In genomic region chr17:39144414-39144813, GRCh38 we compare ENCODE assay signal across 12 cellular contexts. TPM values are rescaled to one million over a fixed set of nuclear protein-coding genes. Genes with fewer than 3 reads are reported as not detected.
A peak's percentile ranks its signal among the peaks of the same experiment; 100 is the strongest.
DNase-seq lines count a peak whose midpoint lies in the region; TF ChIP-seq lines count a peak whose summit lies in the region.
"Had no signal": no experiment of that assay in that cellular context is flagged by ENCODE, and none has a peak within 500 bp of the region (broad histone marks: within the 10 kb centered on the region; RNA-seq: fewer than 3 reads in every experiment).

No MANE protein-coding gene starts in this region.

- H2AFZ ChIP-seq in mammary epithelial cell (ENCODE audit: low read depth, low read length) (peak overlapping the region; percentile 57), mesenchymal stem cell (ENCODE audit: low read depth, low read length) (no peak overlapping the region), trophoblast cell (ENCODE audit: insufficient read depth, low read length, poor library complexity) (no peak overlapping the region)

- TF ChIP-seq CTCF in mammary epithelial cell (conservative IDR thresholded peaks at IDR 0.05 in 1 of 2, IDR thresholded peaks at IDR 0.05 in 1 of 2; ENCODE audit: extremely low read depth in 1 of 2, insufficient read depth in 1 of 2, low read depth in 1 of 2, low read length in 2 of 2) (no peak), A673 (conservative IDR thresholded peaks at IDR 0.05; ENCODE audit: low read depth, low read length) (no peak)

- no peak overlapping the region for H3K9ac ChIP-seq in mammary epithelial cell (ENCODE audit: insufficient read depth, low read length)
- peak overlapping the region; percentile 81 for H3K9ac ChIP-seq in mesenchymal stem cell (ENCODE audit: low read length)
- no peak overlapping the region for H3K9ac ChIP-seq in trophoblast cell (ENCODE audit: low read length)

- no peak overlapping the region for H3K27ac ChIP-seq in mammary epithelial cell (ENCODE audit: insufficient read depth, low read depth, low read length)
- no peak overlapping the region for H3K27ac ChIP-seq in mesenchymal stem cell (ENCODE audit: low read length, poor library complexity, severe bottlenecking)
- no peak overlapping the region for H3K27ac ChIP-seq in trophoblast cell (ENCODE audit: low read depth, low read length)
- no peak overlapping the region for H3K27ac ChIP-seq in A673 (ENCODE audit: low read depth, low read length, poor library complexity, severe bottlenecking)
- H3K27ac ChIP-seq: C4-2B had no signal

- no peak overlapping the region for H3K4me3 ChIP-seq in mammary epithelial cell (replicated peaks in 1 of 3; ENCODE audit: insufficient read depth in 1 of 3, low read depth in 2 of 3, low read length in 3 of 3)
- no peak overlapping the region for H3K4me3 ChIP-seq in mesenchymal stem cell (ENCODE audit: insufficient read depth in 1 of 2, low read depth in 1 of 2, low read length in 2 of 2)
- no peak overlapping the region for H3K4me3 ChIP-seq in trophoblast cell (ENCODE audit: low read depth, low read length)
- H3K4me3 ChIP-seq in A673 (ENCODE audit: low read depth, low read length, poor library complexity, severe bottlenecking): no peak overlapping the region

- CTCF ChIA-PET in mammary epithelial cell (lab: Charles Lee; ENCODE audit: low non-redundant PET): interaction anchor here (0.5 to 1.0 kb wide), 5 partner anchors 9 to 161 kb away, joined by 3 to 8 read pairs (median 5); partner anchors contain the start of gene RPL19
- CTCF ChIA-PET in A673 (lab: Charles Lee): no interaction called here

- H4K8ac ChIP-seq in mesenchymal stem cell (ENCODE audit: low read length) (no peak overlapping the region), trophoblast cell (ENCODE audit: low read depth, low read length) (no peak overlapping the region)

- H3K79me2 ChIP-seq in mammary epithelial cell (ENCODE audit: insufficient read depth, low read length) (no peaks in the 10 kb centered on the region), trophoblast cell (ENCODE audit: control insufficient read depth, insufficient read depth, low read length, poor library complexity) (no peaks in the 10 kb centered on the region)

- in situ Hi-C loops in mammary epithelial cell (cut with MboI; ENCODE audit: low sequenced_read_pairs in 2 of 2): no loop called here

- intact Hi-C loops in mammary epithelial cell (cut with micrococcal nuclease) (no loop called here), A673 (cut with micrococcal nuclease; ENCODE audit: unreplicated experiment) (no loop called here)

- H2BK5ac ChIP-seq in mesenchymal stem cell (ENCODE audit: low read depth, low read length, poor library complexity, severe bottlenecking): no peak overlapping the region
- no peak overlapping the region for H2BK5ac ChIP-seq in trophoblast cell (ENCODE audit: low read depth, low read length, poor library complexity)

- H3K4me1 ChIP-seq in mammary epithelial cell (ENCODE audit: insufficient read depth, low read length): peaks cover 20% of the 10 kb centered on the region
- peaks cover 7% of the 10 kb centered on the region for H3K4me1 ChIP-seq in mesenchymal stem cell (ENCODE audit: control insufficient read depth, insufficient read depth, low read depth, low read length)
- H3K4me1 ChIP-seq in trophoblast cell (ENCODE audit: control insufficient read depth in 1 of 2, insufficient read depth in 2 of 2, low read length in 2 of 2): peaks cover 2% of the 10 kb centered on the region in 2 experiments
- H3K4me1 ChIP-seq in A673 (ENCODE audit: insufficient read depth, low read length, poor library complexity, severe bottlenecking): no peaks in the 10 kb centered on the region

- 9% methylated on average over 9 of the region's 9 CpGs for WGBS in mammary epithelial cell (ENCODE audit: low coverage, missing lambda C conversion rate)
- WGBS in mesenchymal stem cell: 71% methylated on average over 9 of the region's 9 CpGs
- WGBS in trophoblast cell (ENCODE audit: extremely low coverage, insufficient coverage, insufficient read length): no CpG with 5 or more reads among the region's 9 CpGs

- H3K4ac ChIP-seq in mesenchymal stem cell (ENCODE audit: low read depth in 1 of 2, low read length in 2 of 2) (no peak overlapping the region), trophoblast cell (ENCODE audit: low read depth, low read length) (no peak overlapping the region)

- no peak overlapping the region for H3K23ac ChIP-seq in mesenchymal stem cell (ENCODE audit: low read length in 2 of 2)
- H3K23ac ChIP-seq in trophoblast cell (ENCODE audit: low read length): no peak overlapping the region

- H4K20me1 ChIP-seq in mammary epithelial cell (ENCODE audit: insufficient read depth, low read length): no peaks in the 10 kb centered on the region

- H3K18ac ChIP-seq in mesenchymal stem cell (ENCODE audit: low read depth in 1 of 2, low read length in 2 of 2) (no peak overlapping the region), trophoblast cell (ENCODE audit: low read length) (no peak overlapping the region)

- H3K4me2 ChIP-seq in mammary epithelial cell (ENCODE audit: insufficient read depth, low read depth, low read length): no peak overlapping the region
- H3K4me2 ChIP-seq in mesenchymal stem cell (ENCODE audit: low read length, poor library complexity, severe bottlenecking): no peak overlapping the region
- no peak overlapping the region for H3K4me2 ChIP-seq in trophoblast cell (ENCODE audit: low read length)

- H2BK120ac ChIP-seq in mesenchymal stem cell (ENCODE audit: low read depth, low read length): no peak overlapping the region
- no peak overlapping the region for H2BK120ac ChIP-seq in trophoblast cell (ENCODE audit: insufficient read depth, low read length, poor library complexity)

- H3K36me3 ChIP-seq in mammary epithelial cell (ENCODE audit: insufficient read depth, low read length) (no peaks in the 10 kb centered on the region), mesenchymal stem cell (ENCODE audit: control insufficient read depth in 1 of 2, insufficient read depth in 2 of 2, low read depth in 1 of 2, low read length in 2 of 2) (no peaks in the 10 kb centered on the region), trophoblast cell (ENCODE audit: control insufficient read depth in 1 of 2, insufficient read depth in 2 of 2, low read length in 2 of 2) (no peaks in the 10 kb centered on the region), A673 (ENCODE audit: insufficient read depth, low read length, poor library complexity, severe bottlenecking) (no peaks in the 10 kb centered on the region)

- DNase-seq in AG08395 (ENCODE audit: low spot score) (peak; percentile 62), NCI-H1105 treated with DMSO at 0.1 percent for 48 hours (lab: John Stamatoyannopoulos, UW) (peak; percentile 89), mammary epithelial cell (peak; percentile 89), mesenchymal stem cell (peak; percentile 48), trophoblast cell (no peak), SW 1271 (lab: John Stamatoyannopoulos, UW) (no peak), A673 (ENCODE audit: low spot score) (no peak), foreskin melanocyte (no peak)
- DNase-seq: activated naive CD8-positive, alpha-beta T cell treated with anti-CD3 and anti-CD28 coated beads for 36 hours; naive B cell had no signal

- H3K9me3 ChIP-seq in mammary epithelial cell (replicated peaks; ENCODE audit: insufficient read depth, low read length) (no peaks in the 10 kb centered on the region), mesenchymal stem cell (ENCODE audit: control insufficient read depth, low read length) (no peaks in the 10 kb centered on the region), trophoblast cell (ENCODE audit: insufficient read depth, low read depth, low read length) (no peaks in the 10 kb centered on the region), A673 (ENCODE audit: low read depth, low read length, poor library complexity, severe bottlenecking) (no peaks in the 10 kb centered on the region)

- dilution Hi-C loops in mammary epithelial cell (cut with HindIII; ENCODE audit: low sequenced_read_pairs): no loop called here

- no peak overlapping the region for H4K12ac ChIP-seq in trophoblast cell (ENCODE audit: low read depth, low read length)

- H2AK5ac ChIP-seq in mesenchymal stem cell (ENCODE audit: low read length, severe bottlenecking) (no peak overlapping the region), trophoblast cell (ENCODE audit: low read length) (no peak overlapping the region)

- H2BK12ac ChIP-seq in mesenchymal stem cell (ENCODE audit: low read length in 2 of 2) (no peak overlapping the region), trophoblast cell (ENCODE audit: low read length) (no peak overlapping the region)

- H3K79me1 ChIP-seq in mesenchymal stem cell (replicated peaks; ENCODE audit: low read length, poor library complexity, severe bottlenecking): no peaks in the 10 kb centered on the region
- H3K79me1 ChIP-seq in trophoblast cell (ENCODE audit: low read length): no peaks in the 10 kb centered on the region

- POLR2A ChIA-PET in A673 (lab: Charles Lee; ENCODE audit: low non-redundant PET): no interaction called here

- no peak overlapping the region for H4K91ac ChIP-seq in mesenchymal stem cell (ENCODE audit: low read length)
- no peak overlapping the region for H4K91ac ChIP-seq in trophoblast cell (ENCODE audit: low read depth, low read length)

- H2BK15ac ChIP-seq in mesenchymal stem cell (ENCODE audit: low read depth, poor library complexity, severe bottlenecking): no peak overlapping the region

- H3K14ac ChIP-seq in mesenchymal stem cell (ENCODE audit: low read length in 2 of 2) (no peak overlapping the region), trophoblast cell (ENCODE audit: low read length) (no peak overlapping the region)

- no TSS peak for BruUV-seq in mammary epithelial cell (replicated peaks; lab: Mats Ljungman, UMichigan)
- no TSS peak for BruUV-seq in A673 (replicated peaks; lab: Mats Ljungman, UMichigan)

- no peaks in the 10 kb centered on the region for H3K27me3 ChIP-seq in mammary epithelial cell (ENCODE audit: insufficient read depth, low read length)
- H3K27me3 ChIP-seq in mesenchymal stem cell (ENCODE audit: control insufficient read depth in 1 of 2, insufficient read depth in 1 of 2, low read length in 2 of 2): peaks cover 0 to 10% of the 10 kb centered on the region in 2 experiments
- H3K27me3 ChIP-seq in trophoblast cell (ENCODE audit: insufficient read depth, low read length): peaks cover 4% of the 10 kb centered on the region
- H3K27me3 ChIP-seq in A673 (replicated peaks; ENCODE audit: insufficient read depth, low read depth, low read length, poor library complexity): no peaks in the 10 kb centered on the region

RNA-seq across cellular contexts. Expression of gene PLXDC1, which starts 7.0 kb away (rescaled TPM):
- under 1 TPM in 1 of 2 donors, not detected in 1; 0.33 TPM for total RNA-seq in mammary epithelial cell
- polyA plus RNA-seq in mammary epithelial cell: 0.09 TPM
- not detected for polyA minus RNA-seq in mammary epithelial cell
- polyA plus RNA-seq in mesenchymal stem cell (2013, experiment 1 of 2): 1.9 TPM
- polyA plus RNA-seq in mesenchymal stem cell (2013, experiment 2 of 2): 2.1 TPM
- polyA plus RNA-seq in trophoblast cell (2013): 0.40 and 0.55 TPM in 2 replicates
- total RNA-seq in A673 (2021): 0.28 and 0.75 TPM in 2 replicates

RNA-seq across cellular contexts. Expression of gene ARL5C, which starts 21.5 kb away (rescaled TPM):
- not detected for total RNA-seq in mammary epithelial cell
- polyA plus RNA-seq in mammary epithelial cell: not detected
- not detected for polyA minus RNA-seq in mammary epithelial cell
- polyA plus RNA-seq in mesenchymal stem cell (2013, experiment 1 of 2): not detected
- polyA plus RNA-seq in mesenchymal stem cell (2013, experiment 2 of 2): not detected
- not detected in 2 replicates for polyA plus RNA-seq in trophoblast cell (2013)
- not detected in 2 replicates for total RNA-seq in A673 (2021)
- total RNA-seq: activated naive CD8-positive, alpha-beta T cell treated with anti-CD3 and anti-CD28 coated beads for 36 hours had no signal
- polyA plus RNA-seq: urinary bladder had no signal

RNA-seq across cellular contexts. Expression of gene CACNB1, which starts 53.1 kb away (rescaled TPM):
- total RNA-seq in mammary epithelial cell (10 to 100 TPM in 1 of 2 donors, 1 to 10 TPM in 1; 8.2 to 21.6 TPM), A673 (2021) (8.0 and 10.4 TPM in 2 replicates)
- 6.9 TPM for polyA plus RNA-seq in mammary epithelial cell
- polyA minus RNA-seq in mammary epithelial cell: 6.7 TPM
- polyA plus RNA-seq in mesenchymal stem cell (2013, experiment 1 of 2): 7.0 TPM
- 6.3 TPM for polyA plus RNA-seq in mesenchymal stem cell (2013, experiment 2 of 2)
- polyA plus RNA-seq in trophoblast cell (2013): 0.99 and 1.1 TPM in 2 replicates

RNA-seq across cellular contexts. Expression of gene RPL19, which starts 55.7 kb away (rescaled TPM):
- 1,000 to 10,000 TPM; 1,153 to 1,694 TPM for total RNA-seq in mammary epithelial cell
- 2,221 TPM for polyA plus RNA-seq in mammary epithelial cell
- 738 TPM for polyA minus RNA-seq in mammary epithelial cell
- 2,372 TPM for polyA plus RNA-seq in mesenchymal stem cell (2013, experiment 1 of 2)
- 2,320 TPM for polyA plus RNA-seq in mesenchymal stem cell (2013, experiment 2 of 2)
- polyA plus RNA-seq in trophoblast cell (2013): 1,663 and 1,757 TPM in 2 replicates
- total RNA-seq in A673 (2021): 950 and 1,115 TPM in 2 replicates

Comparison
In these comparisons a context has a peak if more than half of its experiments do, and no peak if none do; other contexts are left out.
1. DNase-seq: peak in AG08395 (single experiment), NCI-H1105 treated with DMSO at 0.1 percent for 48 hours (single experiment), mammary epithelial cell (single experiment) and mesenchymal stem cell (single experiment); none in trophoblast cell (0 of 2), SW 1271 (0 of 2), A673 (single experiment) and foreskin melanocyte (single experiment).